Comparison of ENCODE assay signal across 13 cellular contexts in genomic region chr13:33639158-33639557, GRCh38.
DNase-seq lines count a peak whose midpoint lies in the region; ATAC-seq and TF ChIP-seq lines count a peak whose summit lies in the region.
"Had no signal": no experiment of that assay in that cellular context is flagged by ENCODE, and none has a peak within 500 bp of the region (broad histone marks: within the 10 kb centered on the region; RNA-seq: fewer than 3 reads in every experiment).

No MANE protein-coding gene starts in this region.

- CTCF ChIA-PET in MCF 10A (lab: Yijun Ruan, JAX), result interaction anchor here (0.5 to 1.2 kb wide), 4 partner anchors 32 to 84 kb away, joined by 3 to 4 read pairs (median 3); no protein-coding TSS in a partner anchor

- H3K27ac Mint-ChIP-seq in activated T-cell treated with anti-CD3 and anti-CD28 coated beads, Interleukin-2, amount 50 U/mL, for 72 hours, result peak overlapping the region; percentile 13
- H3K27ac Mint-ChIP-seq in MCF 10A (ENCODE audit: low read depth, unreplicated experiment), result peak overlapping the region; percentile 54
- H3K27ac Mint-ChIP-seq: immature natural killer cell, T-cell had no signal

- no peak for TF ChIP-seq POLR2A in uterus (IDR thresholded peaks at IDR 0.05)

- ATAC-seq in activated T-cell treated with anti-CD3 and anti-CD28 coated beads, Interleukin-2, amount 50 U/mL, for 72 hours (replicated peaks in 1 of 2), result no peak
- peak; percentile 55 for ATAC-seq in left colon
- ATAC-seq in HG03432 (IDR thresholded peaks at IDR 0.05; ENCODE audit: unreplicated experiment), result no peak
- ATAC-seq: T-cell had no signal

- TF ChIP-seq CTCF in MCF 10A (IDR thresholded peaks at IDR 0.05; ENCODE audit: unreplicated experiment), result no peak
- TF ChIP-seq CTCF in uterus (IDR thresholded peaks at IDR 0.05), result no peak

- H3K4me3 Mint-ChIP-seq in activated T-cell treated with anti-CD3 and anti-CD28 coated beads, Interleukin-2, amount 50 U/mL, for 72 hours, result peak overlapping the region in 1 of 2 donors; percentile 2
- no peak overlapping the region for H3K4me3 Mint-ChIP-seq in MCF 10A (ENCODE audit: unreplicated experiment)
- H3K4me3 Mint-ChIP-seq: immature natural killer cell, T-cell had no signal

- H3K27ac ChIP-seq in uterus, result peak overlapping the region; percentile 81 to 85

- peaks cover 0 to 2% of the 10 kb centered on the region in 2 donors for H3K36me3 Mint-ChIP-seq in activated T-cell treated with anti-CD3 and anti-CD28 coated beads, Interleukin-2, amount 50 U/mL, for 72 hours (ENCODE audit: insufficient read depth in 2 of 2)
- no peaks in the 10 kb centered on the region for H3K36me3 Mint-ChIP-seq in MCF 10A (ENCODE audit: insufficient read depth, unreplicated experiment)
- H3K36me3 Mint-ChIP-seq: immature natural killer cell, T-cell had no signal

- BruUV-seq in MCF 10A (replicated peaks; lab: Mats Ljungman, UMichigan), result no TSS peak

- DNase-seq in activated T-cell treated with anti-CD3 and anti-CD28 coated beads, Interleukin-2, amount 50 U/mL, for 72 hours, result no peak
- DNase-seq in activated T-cell treated with anti-CD3 and anti-CD28 coated beads, Interleukin-2, amount 50 U/mL, for 48 hours, result no peak
- DNase-seq in MCF 10A (ENCODE audit: unreplicated experiment) (peak; percentile 59), left colon (peak in 1 of 2 donors; percentile 41), uterus (peak; percentile 73 to 76), DMS53 treated with DMSO at 0.1 percent for 48 hours (lab: John Stamatoyannopoulos, UW; ENCODE audit: unreplicated experiment) (no peak)
- no peak for DNase-seq in activated effector memory CD4-positive, alpha-beta T cell treated with Interleukin-2 at 50 U/mL for 16 hours
- DNase-seq: activated T-cell treated with anti-CD3 and anti-CD28 coated beads for 4 hours, BE2C, dorsolateral prefrontal cortex, immature natural killer cell, T-cell had no signal

- intact Hi-C loops in MCF 10A (cut with micrococcal nuclease), result loop anchor here (10.0 kb wide), 1 partner anchor 86 kb away; no protein-coding TSS in a partner anchor
- intact Hi-C loops in left colon (cut with DNase I, micrococcal nuclease), result no loop called here
- intact Hi-C loops in uterus (cut with DNase I; ENCODE audit: low total_unique reads), result no loop called here

- POLR2A ChIA-PET in MCF 10A (lab: Yijun Ruan, JAX), result interaction anchor here (0.7 to 1.4 kb wide), 2 partner anchors 40 to 68 kb away, joined by 4 to 6 read pairs; no protein-coding TSS in a partner anchor

- H3K36me3 ChIP-seq in uterus, result no peaks in the 10 kb centered on the region
- H3K36me3 ChIP-seq: BE2C had no signal

- H3K9me3 ChIP-seq in uterus, result no peaks in the 10 kb centered on the region
- H3K9me3 ChIP-seq: BE2C had no signal

- peaks cover 45% of the 10 kb centered on the region for H3K4me1 Mint-ChIP-seq in activated T-cell treated with anti-CD3 and anti-CD28 coated beads, Interleukin-2, amount 50 U/mL, for 72 hours (ENCODE audit: low read depth)
- H3K4me1 Mint-ChIP-seq in MCF 10A (ENCODE audit: insufficient read depth, unreplicated experiment), result peaks cover 65% of the 10 kb centered on the region
- H3K4me1 Mint-ChIP-seq: immature natural killer cell had no signal

- H3K9me3 Mint-ChIP-seq in activated T-cell treated with anti-CD3 and anti-CD28 coated beads, Interleukin-2, amount 50 U/mL, for 72 hours, result no peaks in the 10 kb centered on the region
- no peaks in the 10 kb centered on the region for H3K9me3 Mint-ChIP-seq in MCF 10A (ENCODE audit: unreplicated experiment)
- H3K9me3 Mint-ChIP-seq: immature natural killer cell, T-cell had no signal

- H3K4me3 ChIP-seq in uterus, result no peak overlapping the region
- H3K4me3 ChIP-seq: dorsolateral prefrontal cortex had no signal

- no peaks in the 10 kb centered on the region for H3K27me3 ChIP-seq in uterus
- H3K27me3 ChIP-seq: BE2C, dorsolateral prefrontal cortex had no signal

- peaks cover 10 to 12% of the 10 kb centered on the region in 2 donors for H3K4me1 ChIP-seq in uterus
- H3K4me1 ChIP-seq: BE2C had no signal

- no peaks in the 10 kb centered on the region for H3K27me3 Mint-ChIP-seq in activated T-cell treated with anti-CD3 and anti-CD28 coated beads, Interleukin-2, amount 50 U/mL, for 72 hours (ENCODE audit: low read depth)
- no peaks in the 10 kb centered on the region for H3K27me3 Mint-ChIP-seq in MCF 10A (ENCODE audit: insufficient read depth, unreplicated experiment)
- H3K27me3 Mint-ChIP-seq: T-cell had no signal

Comparison
In these comparisons a context has a peak if more than half of its experiments do, and no peak if none do; other contexts are left out.
1. DNase-seq: peak in MCF 10A (single experiment) and uterus (2 of 2); none in activated T-cell treated with anti-CD3 and anti-CD28 coated beads, Interleukin-2, amount 50 U/mL, for 72 hours (0 of 2), activated T-cell treated with anti-CD3 and anti-CD28 coated beads, Interleukin-2, amount 50 U/mL, for 48 hours (0 of 2), activated effector memory CD4-positive, alpha-beta T cell treated with Interleukin-2 at 50 U/mL for 16 hours (single experiment) and DMS53 treated with DMSO at 0.1 percent for 48 hours (single experiment).